28 cellular contexts compared by ENCODE assay signal in genomic region chr15:88399021-88399685, GRCh38.
"Had no signal": no experiment of that assay in that cellular context is flagged by ENCODE, and none has a peak within 500 bp of the region (broad histone marks: within the 10 kb centered on the region; RNA-seq: fewer than 3 reads in every experiment).

No MANE protein-coding gene starts in this region.

- H3K9me3 ChIP-seq: neutrophil, ovary, right atrium auricular region, right lobe of liver, testis, thyroid gland, transverse colon, upper lobe of right lung had no signal

- DNase-seq: islet precursor cell; left ventricle myocardium inferior; mesendoderm; naive B cell; natural killer cell; nephron progenitor cell; occipital lobe; ovary; right lobe of liver; stimulated activated CD4-positive, alpha-beta T cell treated with anti-CD3 and anti-CD28 coated beads, Interleukin-1b, Interleukin-23, amount 100 ng/mL, for 48 hours; stimulated activated CD4-positive, alpha-beta T cell treated with anti-CD3 and anti-CD28 coated beads, Interleukin-2, amount 100 ng/mL, for 48 hours; stimulated activated CD4-positive, alpha-beta T cell treated with anti-CD3 and anti-CD28 coated beads, Interleukin-4, amount 100 ng/mL, for 4 hours; stimulated activated CD8-positive, alpha-beta memory T cell treated with anti-CD3 and anti-CD28 coated beads, Interleukin-4, amount 100 ng/mL, for 48 hours; stimulated activated naive CD4-positive, alpha-beta T cell treated with Interleukin-2 at 50 U/mL for 16 hours; stimulated activated naive CD8-positive, alpha-beta T cell treated with anti-CD3 and anti-CD28 coated beads, Interleukin-15, amount 100 ng/mL, for 72 hours; substantia nigra; testis; thyroid gland; transverse colon; upper lobe of right lung had no signal

- H3K9me3 Mint-ChIP-seq: mesothelial cell of epicardium; naive B cell; natural killer cell; stimulated activated memory B cell treated with anti-CD40 and anti-IgM and Interleukin-4, amounts not matched to agents 10 μg/mL and 1 μg/mL and 100 μg/mL, for 72 hours; stimulated activated naive CD8-positive, alpha-beta T cell treated with anti-CD3 and anti-CD28 coated beads, Interleukin-15, amount 100 ng/mL, for 72 hours had no signal

- H3K36me3 ChIP-seq: left ventricle myocardium inferior, neural progenitor cell, neutrophil, ovary, right atrium auricular region, right lobe of liver, thyroid gland, transverse colon, upper lobe of right lung had no signal

- H3K4me1 Mint-ChIP-seq: mesothelial cell of epicardium, natural killer cell had no signal

- H3K27me3 ChIP-seq: neural progenitor cell, ovary, right atrium auricular region, right lobe of liver, testis, thyroid gland, transverse colon had no signal

- H3K4me3 Mint-ChIP-seq: mesothelial cell of epicardium; naive B cell; natural killer cell; nephron progenitor cell; neural progenitor cell; stimulated activated memory B cell treated with anti-CD40 and anti-IgM and Interleukin-4, amounts not matched to agents 10 μg/mL and 1 μg/mL and 100 μg/mL, for 72 hours; stimulated activated naive CD8-positive, alpha-beta T cell treated with anti-CD3 and anti-CD28 coated beads, Interleukin-15, amount 100 ng/mL, for 72 hours had no signal

- H3K27ac ChIP-seq: left ventricle myocardium inferior, neural progenitor cell, neutrophil, ovary, right atrium auricular region, right lobe of liver, testis, thyroid gland, transverse colon, upper lobe of right lung had no signal

- H3K36me3 Mint-ChIP-seq: mesothelial cell of epicardium; naive B cell; natural killer cell; neural progenitor cell; stimulated activated memory B cell treated with anti-CD40 and anti-IgM and Interleukin-4, amounts not matched to agents 10 μg/mL and 1 μg/mL and 100 μg/mL, for 72 hours had no signal

- H3K27me3 Mint-ChIP-seq: naive B cell; stimulated activated naive CD8-positive, alpha-beta T cell treated with anti-CD3 and anti-CD28 coated beads, Interleukin-15, amount 100 ng/mL, for 72 hours had no signal

- ATAC-seq: natural killer cell; right lobe of liver; stimulated activated memory B cell treated with anti-CD40 and anti-IgM and Interleukin-4, amounts not matched to agents 10 μg/mL and 1 μg/mL and 100 μg/mL, for 72 hours; stimulated activated naive CD8-positive, alpha-beta T cell treated with anti-CD3 and anti-CD28 coated beads, Interleukin-15, amount 100 ng/mL, for 72 hours; upper lobe of right lung had no signal

- H3K4me1 ChIP-seq: right lobe of liver, thyroid gland, upper lobe of right lung had no signal

- H3K27ac Mint-ChIP-seq: mesothelial cell of epicardium; natural killer cell; nephron progenitor cell; neural progenitor cell; progenitor cell of endocrine pancreas; stimulated activated memory B cell treated with anti-CD40 and anti-IgM and Interleukin-4, amounts not matched to agents 10 μg/mL and 1 μg/mL and 100 μg/mL, for 72 hours; stimulated activated naive CD8-positive, alpha-beta T cell treated with anti-CD3 and anti-CD28 coated beads, Interleukin-15, amount 100 ng/mL, for 72 hours had no signal

- H3K4me3 ChIP-seq: left ventricle myocardium inferior, lung, neural progenitor cell, ovary, right atrium auricular region, right lobe of liver, smooth muscle cell, testis, thyroid gland, transverse colon, upper lobe of right lung had no signal
